In the genomic region with DNA sequence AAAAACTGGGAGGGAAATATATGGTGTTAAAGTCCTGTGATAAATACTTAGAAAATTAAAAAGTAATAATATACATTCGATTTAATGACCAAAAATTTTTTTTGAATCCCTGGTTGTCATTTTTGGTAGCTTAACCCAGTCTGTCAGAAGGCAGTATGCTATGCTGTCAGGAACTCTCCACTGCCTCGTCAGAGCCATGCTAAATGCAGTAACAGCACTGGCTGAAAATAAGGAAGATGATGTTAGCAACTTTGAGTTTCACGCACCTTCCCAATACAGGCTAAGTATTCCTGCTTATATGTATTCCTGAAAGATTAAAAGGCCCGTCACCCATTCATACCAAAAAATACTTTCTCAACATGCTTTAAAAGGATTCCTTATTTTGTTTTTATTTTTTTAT, we compare ENCODE assay signal across 15 cellular contexts. TPM values are rescaled to one million over a fixed set of nuclear protein-coding genes. Genes with fewer than 3 reads are reported as not detected.
DNase-seq lines count a peak whose midpoint lies in the region; ATAC-seq, FAIRE-seq and TF ChIP-seq lines count a peak whose summit lies in the region.
"Had no signal": no experiment of that assay in that cellular context is flagged by ENCODE, and none has a peak within 500 bp of the region (broad histone marks: within the 10 kb centered on the region; RNA-seq: fewer than 3 reads in every experiment).

No MANE protein-coding gene starts in this region.

- H3K27me3 Mint-ChIP-seq in astrocyte (ENCODE audit: low read depth, unreplicated experiment): no peaks in the 10 kb centered on the region
- H3K27me3 Mint-ChIP-seq in CD4-positive, alpha-beta T cell: no peaks in the 10 kb centered on the region
- H3K27me3 Mint-ChIP-seq: IgD-negative memory B cell had no signal

- POLR2A ChIA-PET in HepG2 (lab: Yijun Ruan, JAX) (no interaction called here), HCT116 (lab: Charles Lee) (no interaction called here)
- POLR2A ChIA-PET in CD4-positive, alpha-beta T cell (lab: Charles Lee): no interaction called here

- H3K9me3 Mint-ChIP-seq in astrocyte (ENCODE audit: unreplicated experiment): no peaks in the 10 kb centered on the region
- no peaks in the 10 kb centered on the region for H3K9me3 Mint-ChIP-seq in CD4-positive, alpha-beta T cell
- H3K9me3 Mint-ChIP-seq: IgD-negative memory B cell had no signal

- H3K36me3 ChIP-seq in HepG2 (replicated peaks in 1 of 2; ENCODE audit: control insufficient read depth in 1 of 2, insufficient read depth in 2 of 2, low read length in 2 of 2) (peaks cover 0 to 3% of the 10 kb centered on the region in 2 experiments; a peak in 2 of 5 replicates), right lobe of liver (peaks cover 0 to 3% (median 0%) of the 10 kb centered on the region in 4 donors), HCT116 (ENCODE audit: control insufficient read depth in 1 of 2, insufficient read depth in 2 of 2, low read length in 2 of 2) (peaks cover 0 to 3% of the 10 kb centered on the region in 2 experiments; a peak in 3 of 4 replicates), astrocyte (ENCODE audit: insufficient read depth, low read length) (no peaks in the 10 kb centered on the region)

- FAIRE-seq in HepG2 (lab: Jason Lieb, UNC) (no peak), astrocyte (lab: Jason Lieb, UNC) (no peak), frontal cortex (lab: Jason Lieb, UNC) (no peak)

- TF ChIP-seq RAD21 in HepG2 (CRISPR knock-in tag; IDR thresholded peaks at IDR 0.05): no peak
- TF ChIP-seq RAD21 in HCT116 (IDR thresholded peaks at IDR 0.05; ENCODE audit: low read depth): no peak

- H3K4me3 ChIP-seq in HepG2 (replicated peaks in 1 of 3; ENCODE audit: insufficient read depth in 1 of 3, low read depth in 2 of 3, low read length in 3 of 3) (no peak overlapping the region), right lobe of liver (no peak overlapping the region), HCT116 (replicated peaks in 1 of 2; ENCODE audit: low read depth in 1 of 2, low read length in 2 of 2) (no peak overlapping the region), astrocyte (ENCODE audit: insufficient read depth, low read depth, low read length) (no peak overlapping the region)
- H3K4me3 ChIP-seq: BLaER1 had no signal

- H3K9me3 ChIP-seq in HepG2 (ENCODE audit: low read length): no peaks in the 10 kb centered on the region
- H3K9me3 ChIP-seq in right lobe of liver: no peaks in the 10 kb centered on the region
- no peaks in the 10 kb centered on the region for H3K9me3 ChIP-seq in HCT116 (ENCODE audit: control insufficient read depth in 1 of 2, insufficient read depth in 1 of 2, low read depth in 1 of 2, low read length in 2 of 2)
- no peaks in the 10 kb centered on the region for H3K9me3 ChIP-seq in astrocyte (ENCODE audit: insufficient read depth, low read depth, low read length)
- no peaks in the 10 kb centered on the region for H3K9me3 ChIP-seq in CD4-positive, alpha-beta T cell (ENCODE audit: control insufficient read depth, low read length)
- H3K9me3 ChIP-seq: BLaER1 had no signal

- H3K4me3 Mint-ChIP-seq in astrocyte (ENCODE audit: unreplicated experiment): no peak overlapping the region
- H3K4me3 Mint-ChIP-seq in CD4-positive, alpha-beta T cell: no peak overlapping the region
- H3K4me3 Mint-ChIP-seq: IgD-negative memory B cell had no signal

- intact Hi-C loops in HepG2 (cut with micrococcal nuclease; ENCODE audit: unreplicated experiment) (no loop called here), right lobe of liver (cut with DNase I) (no loop called here), HCT116 (cut with micrococcal nuclease) (no loop called here)
- intact Hi-C loops in CD4-positive, alpha-beta T cell (cut with DNase I, micrococcal nuclease): no loop called here

- CTCF ChIA-PET in HepG2 (lab: Yijun Ruan, JAX; ENCODE audit: low intra/inter-chr PET ratio, low total read pairs): no interaction called here
- CTCF ChIA-PET in HCT116 (lab: Charles Lee): no interaction called here
- CTCF ChIA-PET in CD4-positive, alpha-beta T cell (lab: Charles Lee): no interaction called here

- H3K27ac ChIP-seq in HepG2 (ENCODE audit: extremely low read length, insufficient read depth, low read length): no peak overlapping the region
- no peak overlapping the region for H3K27ac ChIP-seq in right lobe of liver
- no peak overlapping the region for H3K27ac ChIP-seq in HCT116 (ENCODE audit: low read depth, low read length)
- no peak overlapping the region for H3K27ac ChIP-seq in astrocyte (ENCODE audit: low read depth, low read length)
- no peak overlapping the region for H3K27ac ChIP-seq in CD4-positive, alpha-beta T cell (ENCODE audit: low read depth, low read length)
- H3K27ac ChIP-seq: BLaER1, HL-60, KMS-11 had no signal

- DNase-seq in HepG2 (ENCODE audit: low spot score): no peak
- no peak for DNase-seq in right lobe of liver
- no peak for DNase-seq in HCT116 (ENCODE audit: low read depth, low spot score)
- no peak for DNase-seq in astrocyte (ENCODE audit: low read depth)
- DNase-seq in stimulated activated CD4-positive, alpha-beta T cell treated with anti-CD3 and anti-CD28 coated beads, Interleukin-2, amount 100 ng/mL, for 48 hours: no peak
- no peak for DNase-seq in CD4-positive, alpha-beta T cell
- DNase-seq in frontal cortex (ENCODE audit: low spot score in 2 of 2): no peak
- DNase-seq: AML-193, DMS79 treated with DMSO at 0.1 percent for 48 hours, EL, HCEC 1CT had no signal

- TF ChIP-seq POLR2A in HepG2 (IDR thresholded peaks at IDR 0.05; ENCODE audit: insufficient read depth in 1 of 2, low read depth in 2 of 2, low read length in 2 of 2): no peak
- TF ChIP-seq POLR2A in right lobe of liver (IDR thresholded peaks at IDR 0.05): no peak
- TF ChIP-seq POLR2A in HCT116 (IDR thresholded peaks at IDR 0.05; ENCODE audit: borderline replicate concordance, extremely low read depth, insufficient read depth, insufficient read length): no peak

- ATAC-seq in HepG2 (no peak), right lobe of liver (no peak), HCT116 (no peak)
- no peak for ATAC-seq in CD4-positive, alpha-beta T cell (ENCODE audit: poor library complexity)

- H3K9ac ChIP-seq in HepG2 (ENCODE audit: insufficient read depth, low read depth, low read length): no peak overlapping the region
- no peak overlapping the region for H3K9ac ChIP-seq in HCT116 (ENCODE audit: low read length)
- H3K9ac ChIP-seq in astrocyte (ENCODE audit: low read length): no peak overlapping the region
- H3K9ac ChIP-seq: BLaER1, KMS-11 had no signal

- 93% methylated on average over 4 of the region's 4 CpGs for WGBS in HepG2 (ENCODE audit: low lambda C conversion rate)
- WGBS in right lobe of liver (ENCODE audit: insufficient coverage, low coverage, low lambda C conversion rate, missing lambda C conversion rate): 74% methylated on average over 4 of the region's 4 CpGs

- BruUV-seq in HepG2 (replicated peaks; lab: Mats Ljungman, UMichigan) (TSS peak; percentile 34), HCT116 (replicated peaks; lab: Mats Ljungman, UMichigan) (TSS peak; percentile 41)

- no peaks in the 10 kb centered on the region; the same call in 1 of the 2 replicates for H3K9me2 ChIP-seq in HCT116 (ENCODE audit: insufficient read depth)

- no peak overlapping the region for H3K4me2 ChIP-seq in HepG2 (ENCODE audit: low read depth, low read length)
- no peak overlapping the region for H3K4me2 ChIP-seq in HCT116 (ENCODE audit: low read length)
- H3K4me2 ChIP-seq in astrocyte (ENCODE audit: low read length): no peak overlapping the region
- H3K4me2 ChIP-seq: BLaER1, KMS-11 had no signal

- peaks cover 1% of the 10 kb centered on the region for H3K36me3 Mint-ChIP-seq in astrocyte (ENCODE audit: low read depth, unreplicated experiment)
- peaks cover 13% of the 10 kb centered on the region for H3K36me3 Mint-ChIP-seq in CD4-positive, alpha-beta T cell (ENCODE audit: low read depth)
- H3K36me3 Mint-ChIP-seq: IgD-negative memory B cell had no signal

- H3K27me3 ChIP-seq in HepG2 (ENCODE audit: control insufficient read depth in 1 of 2, insufficient read depth in 2 of 2, low read length in 2 of 2) (no peaks in the 10 kb centered on the region), right lobe of liver (no peaks in the 10 kb centered on the region), HCT116 (ENCODE audit: insufficient read depth, low read length) (no peaks in the 10 kb centered on the region), astrocyte (ENCODE audit: insufficient read depth, low read length) (no peaks in the 10 kb centered on the region)
- H3K27me3 ChIP-seq in CD4-positive, alpha-beta T cell (ENCODE audit: control insufficient read depth, insufficient read depth, low read length): no peaks in the 10 kb centered on the region
- H3K27me3 ChIP-seq: BLaER1 had no signal

- H3K79me2 ChIP-seq in HepG2 (ENCODE audit: insufficient read depth, low read length) (no peaks in the 10 kb centered on the region), HCT116 (ENCODE audit: insufficient read depth, low read length) (no peaks in the 10 kb centered on the region), astrocyte (ENCODE audit: insufficient read depth, low read length) (no peaks in the 10 kb centered on the region)

- H4K20me1 ChIP-seq in HepG2 (ENCODE audit: insufficient read depth, low read length): no peaks in the 10 kb centered on the region
- H4K20me1 ChIP-seq in HCT116 (ENCODE audit: insufficient read depth): no peaks in the 10 kb centered on the region
- no peaks in the 10 kb centered on the region for H4K20me1 ChIP-seq in astrocyte (ENCODE audit: insufficient read depth, low read length)
- H4K20me1 ChIP-seq: BLaER1 had no signal

- H3K4me1 ChIP-seq in HepG2 (ENCODE audit: insufficient read depth, low read length) (no peaks in the 10 kb centered on the region), right lobe of liver (no peaks in the 10 kb centered on the region), HCT116 (ENCODE audit: control insufficient read depth in 1 of 2, insufficient read depth in 2 of 2, low read length in 2 of 2) (no peaks in the 10 kb centered on the region), astrocyte (ENCODE audit: insufficient read depth, low read length) (no peaks in the 10 kb centered on the region)
- H3K4me1 ChIP-seq: BLaER1 had no signal

- no peak for TF ChIP-seq EP300 in HepG2 (IDR thresholded peaks at IDR 0.05; ENCODE audit: low read depth in 2 of 2, low read length in 2 of 2)
- no peak for TF ChIP-seq EP300 in HepG2 (CRISPR knock-in tag; IDR thresholded peaks at IDR 0.05; ENCODE audit: borderline replicate concordance)

- H3K27ac Mint-ChIP-seq in astrocyte (ENCODE audit: unreplicated experiment): peak overlapping the region; percentile 26
- H3K27ac Mint-ChIP-seq in CD4-positive, alpha-beta T cell: no peak overlapping the region

- TF ChIP-seq CTCF in HepG2 (CRISPR knock-in tag; IDR thresholded peaks at IDR 0.05) (no peak), right lobe of liver (IDR thresholded peaks at IDR 0.05) (no peak), HCT116 (IDR thresholded peaks at IDR 0.05 in 2 of 3, conservative IDR thresholded peaks at IDR 0.05 in 1 of 3; ENCODE audit: borderline replicate concordance in 1 of 3, insufficient read depth in 1 of 3, low read depth in 2 of 3, low read length in 2 of 3) (no peak), astrocyte (IDR thresholded peaks at IDR 0.05; ENCODE audit: insufficient read depth, low read depth, low read length) (no peak)
- TF ChIP-seq CTCF in CD4-positive, alpha-beta T cell (IDR thresholded peaks at IDR 0.05): no peak

- RAD21 ChIA-PET in HCT116 (lab: Charles Lee; ENCODE audit: low non-redundant PET in 1 of 2, low total read pairs in 2 of 2, uncharacterized antibody in 2 of 2, unreplicated experiment in 2 of 2): no interaction called here

- H2AFZ ChIP-seq in HepG2 (ENCODE audit: low read length) (no peak overlapping the region), HCT116 (ENCODE audit: low read depth, low read length, poor library complexity, severe bottlenecking) (no peak overlapping the region), astrocyte (ENCODE audit: low read depth, low read length) (no peak overlapping the region)

- in situ Hi-C loops in HepG2 (cut with HindIII; ENCODE audit: extremely low pct_ligation_motif_present, low pct_unique_long_range_greater_than_20kb): no loop called here

- no peaks in the 10 kb centered on the region for H3K4me1 Mint-ChIP-seq in astrocyte (ENCODE audit: low read depth, unreplicated experiment)
- no peaks in the 10 kb centered on the region for H3K4me1 Mint-ChIP-seq in CD4-positive, alpha-beta T cell (ENCODE audit: low read depth)

RNA-seq across cellular contexts. Expression of gene SAV1, which starts 34.2 kb away (rescaled TPM):
- total RNA-seq in HepG2 (2016; rRNA removed; fragmentation: Illumina TruSeq; extraction: Trizol): 8.1 and 8.2 TPM in 2 replicates
- 5.7 and 6.1 TPM in 2 replicates for total RNA-seq in HepG2 (2016; cell fraction: cytosol; rRNA removed; fragmentation: Illumina TruSeq; extraction: Trizol; ENCODE audit: low read depth)
- 8.2 and 10.4 TPM in 2 replicates for total RNA-seq in HepG2 (2016; cell fraction: insoluble cytoplasmic fraction; rRNA removed; fragmentation: Illumina TruSeq; extraction: Trizol)
- total RNA-seq in HepG2 (2016; cell fraction: membrane; rRNA removed; fragmentation: Illumina TruSeq; extraction: Trizol): 14.1 and 14.6 TPM in 2 replicates
- total RNA-seq in HepG2 (2016; cell fraction: nucleus; rRNA removed; fragmentation: Illumina TruSeq; extraction: Trizol): 8.7 and 12.4 TPM in 2 replicates
- 6.2 and 7.3 TPM in 2 replicates for polyA plus RNA-seq in HepG2 (2011; rRNA removed)
- polyA plus RNA-seq in HepG2 (2011; cell fraction: cytosol; rRNA removed): 3.8 and 5.5 TPM in 2 replicates
- 1.7 and 3.1 TPM in 2 replicates for polyA plus RNA-seq in HepG2 (2011; cell fraction: nucleus; rRNA removed)
- 8.6 and 11.5 TPM in 2 replicates for polyA plus RNA-seq in HepG2 (2012)
- 6.8 and 7.8 TPM in 2 replicates for polyA plus RNA-seq in HepG2 (2016; cell fraction: cytosol; fragmentation: Illumina TruSeq; extraction: Trizol; ENCODE audit: low read depth)
- 12.2 and 17.2 TPM in 2 replicates for polyA plus RNA-seq in HepG2 (2016; cell fraction: insoluble cytoplasmic fraction; fragmentation: Illumina TruSeq; extraction: Trizol; ENCODE audit: low read depth)
- 17.1 and 18.9 TPM in 2 replicates for polyA plus RNA-seq in HepG2 (2016; cell fraction: membrane; fragmentation: Illumina TruSeq; extraction: Trizol; ENCODE audit: low read depth)
- 9.8 and 9.9 TPM in 2 replicates for polyA plus RNA-seq in HepG2 (2016; cell fraction: nucleus; fragmentation: Illumina TruSeq; extraction: Trizol; ENCODE audit: insufficient read depth, low read depth)
- polyA minus RNA-seq in HepG2 (2011; rRNA and poly(A)+ RNA removed; ENCODE audit: low replicate concordance): 2.9 and 12.9 TPM in 2 replicates
- 5.4 and 6.7 TPM in 2 replicates for polyA minus RNA-seq in HepG2 (2011; cell fraction: cytosol; rRNA and poly(A)+ RNA removed)
- polyA minus RNA-seq in HepG2 (2011; cell fraction: nucleus; rRNA and poly(A)+ RNA removed): 16.2 and 17.7 TPM in 2 replicates
- total RNA-seq in right lobe of liver: 10 to 100 TPM in 3 of 6 experiments, 1 to 10 TPM in 3; 7.8 to 13.8 (median 10.0) TPM
- 38.0 TPM for total RNA-seq in HCT116 (2021; ENCODE audit: unreplicated experiment)
- 19.7 and 20.2 TPM in 2 replicates for polyA plus RNA-seq in HCT116 (2012)
- 18.3 and 26.3 TPM in 2 replicates for total RNA-seq in astrocyte
- 1 to 10 TPM; 7.9 to 8.8 TPM for total RNA-seq in CD4-positive, alpha-beta T cell
- total RNA-seq in frontal cortex: 19.6 TPM
